Comparison of ENCODE assay signal across 1 cellular context in the genomic region with DNA sequence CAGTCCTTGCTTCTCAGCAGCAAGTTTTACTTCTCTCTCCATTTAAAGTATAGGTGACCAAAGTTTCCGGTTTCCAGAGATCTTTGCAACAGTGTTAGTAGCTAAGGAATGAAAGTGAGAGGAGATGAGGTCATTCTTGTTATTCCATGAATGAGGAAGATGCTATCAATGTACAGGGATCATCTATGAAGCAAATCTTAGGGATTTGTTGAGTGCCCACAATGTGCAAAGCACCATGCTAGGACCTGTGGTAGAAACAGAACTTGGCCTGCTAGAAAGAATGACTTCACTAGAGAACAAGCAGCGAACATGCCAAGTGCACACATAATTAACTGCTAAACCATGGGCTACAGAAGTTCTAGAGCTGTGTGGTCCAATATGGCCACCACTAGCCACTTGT.
TF ChIP-seq lines count a peak whose summit lies in the region.

No MANE protein-coding gene starts in this region.

TF ChIP-seq in A549, 52 proteins besides CTCF, POLR2A, EP300 and RAD21 (continued from another document):
- no peak for TF ChIP-seq SREBF2 (IDR thresholded peaks at IDR 0.05)
- no peak for TF ChIP-seq RFX5 (IDR thresholded peaks at IDR 0.05)
- TF ChIP-seq POLR2AphosphoS2 (conservative IDR thresholded peaks at IDR 0.05; ENCODE audit: low read length): no peak
- no peak for TF ChIP-seq HOXB13 (CRISPR knock-in tag; IDR thresholded peaks at IDR 0.05; ENCODE audit: low read depth)
- TF ChIP-seq NPAS2 (CRISPR knock-in tag; IDR thresholded peaks at IDR 0.05; ENCODE audit: borderline replicate concordance): no peak
- no peak for TF ChIP-seq RNF2 (IDR thresholded peaks at IDR 0.05; ENCODE audit: borderline replicate concordance, low read depth)
- TF ChIP-seq CHD4 (IDR thresholded peaks at IDR 0.05; ENCODE audit: borderline replicate concordance): no peak
- TF ChIP-seq KDM5A (IDR thresholded peaks at IDR 0.05): no peak
- TF ChIP-seq CEBPB (IDR thresholded peaks at IDR 0.05): no peak
- TF ChIP-seq, protein P1, sequence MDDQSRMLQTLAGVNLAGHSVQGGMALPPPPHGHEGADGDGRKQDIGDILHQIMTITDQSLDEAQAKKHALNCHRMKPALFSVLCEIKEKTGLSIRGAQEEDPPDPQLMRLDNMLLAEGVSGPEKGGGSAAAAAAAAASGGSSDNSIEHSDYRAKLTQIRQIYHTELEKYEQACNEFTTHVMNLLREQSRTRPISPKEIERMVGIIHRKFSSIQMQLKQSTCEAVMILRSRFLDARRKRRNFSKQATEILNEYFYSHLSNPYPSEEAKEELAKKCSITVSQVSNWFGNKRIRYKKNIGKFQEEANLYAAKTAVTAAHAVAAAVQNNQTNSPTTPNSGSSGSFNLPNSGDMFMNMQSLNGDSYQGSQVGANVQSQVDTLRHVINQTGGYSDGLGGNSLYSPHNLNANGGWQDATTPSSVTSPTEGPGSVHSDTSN (IDR thresholded peaks at IDR 0.05): no peak
- no peak for TF ChIP-seq MAFK (IDR thresholded peaks at IDR 0.05; ENCODE audit: partially characterized antibody)
- TF ChIP-seq TP53 (CRISPR knock-in tag; IDR thresholded peaks at IDR 0.05): no peak
- no peak for TF ChIP-seq EHF (CRISPR knock-in tag; IDR thresholded peaks at IDR 0.05)
- TF ChIP-seq CBX8 (IDR thresholded peaks at IDR 0.05): no peak
